ENCODE assay signal across 8 cellular contexts in genomic region chr20:62544505-62545055, GRCh38.
"Had no signal": no experiment of that assay in that cellular context is flagged by ENCODE, and none has a peak within 500 bp of the region (broad histone marks: within the 10 kb centered on the region; RNA-seq: fewer than 3 reads in every experiment).

No MANE protein-coding gene starts in this region.

- H3K4me3 ChIP-seq: GM23248 had no signal

- FAIRE-seq: H54 had no signal

- H3K27ac ChIP-seq: GM23248, HL-60 had no signal

- H2AFZ ChIP-seq: GM23248 had no signal

- H3K9ac ChIP-seq: GM23248 had no signal

- DNase-seq: GOT3, H9, HCEC 1CT, HFFc6, KG1 had no signal
